1 cellular context compared by ENCODE assay signal in the genomic region with DNA sequence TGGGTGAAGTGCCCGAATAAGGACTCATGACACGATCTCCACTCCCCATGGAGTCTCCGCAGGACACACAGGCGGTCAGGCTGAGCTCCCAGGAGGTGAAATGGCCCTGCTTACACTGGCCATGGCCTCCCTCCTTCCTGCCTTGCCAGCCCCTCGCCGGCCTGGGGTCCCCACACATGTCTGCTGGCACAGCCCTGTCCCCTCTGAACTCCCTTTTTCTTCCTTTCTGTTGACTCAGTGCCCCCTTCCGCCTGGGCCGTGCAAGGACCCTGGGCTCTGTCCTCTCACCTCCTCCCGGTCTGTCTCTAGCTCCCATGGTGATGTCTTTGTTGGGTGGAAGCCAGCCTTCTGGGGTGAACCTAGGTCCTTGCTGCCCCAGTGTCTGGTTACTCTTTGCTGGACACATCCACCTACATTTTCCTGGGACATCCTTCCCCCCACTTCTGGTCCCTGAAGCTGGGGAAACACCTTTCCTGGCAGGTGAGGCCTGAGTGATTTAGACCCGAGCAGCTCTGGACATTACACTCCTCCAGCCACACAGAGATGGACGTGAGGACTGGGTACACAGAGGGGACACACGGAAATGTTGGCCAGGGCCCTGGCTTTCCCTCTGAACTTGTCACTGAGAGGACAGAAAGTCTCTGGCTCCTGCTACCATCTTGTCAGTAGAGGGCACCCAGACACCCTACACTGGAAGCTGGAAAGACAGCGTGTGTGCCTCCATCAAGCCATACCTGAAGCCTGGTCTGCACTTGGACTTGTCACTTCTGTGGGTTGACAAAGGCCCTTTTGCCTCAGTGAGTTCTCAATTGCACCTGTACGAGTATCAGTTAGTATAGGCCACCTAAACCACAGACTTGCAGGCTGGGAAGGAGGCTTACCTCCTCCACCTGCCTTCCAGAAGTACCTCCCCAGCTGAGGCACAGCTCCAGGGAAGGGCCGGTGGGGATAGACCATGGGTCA.
A peak's percentile ranks its signal among the peaks of the same experiment; 100 is the strongest.
TF ChIP-seq lines count a peak whose summit lies in the region.

No MANE protein-coding gene starts in this region.

TF ChIP-seq in HEK293, 187 proteins besides CTCF, POLR2A, EP300 and RAD21 (continued from another document):
- TF ChIP-seq, protein P1, sequence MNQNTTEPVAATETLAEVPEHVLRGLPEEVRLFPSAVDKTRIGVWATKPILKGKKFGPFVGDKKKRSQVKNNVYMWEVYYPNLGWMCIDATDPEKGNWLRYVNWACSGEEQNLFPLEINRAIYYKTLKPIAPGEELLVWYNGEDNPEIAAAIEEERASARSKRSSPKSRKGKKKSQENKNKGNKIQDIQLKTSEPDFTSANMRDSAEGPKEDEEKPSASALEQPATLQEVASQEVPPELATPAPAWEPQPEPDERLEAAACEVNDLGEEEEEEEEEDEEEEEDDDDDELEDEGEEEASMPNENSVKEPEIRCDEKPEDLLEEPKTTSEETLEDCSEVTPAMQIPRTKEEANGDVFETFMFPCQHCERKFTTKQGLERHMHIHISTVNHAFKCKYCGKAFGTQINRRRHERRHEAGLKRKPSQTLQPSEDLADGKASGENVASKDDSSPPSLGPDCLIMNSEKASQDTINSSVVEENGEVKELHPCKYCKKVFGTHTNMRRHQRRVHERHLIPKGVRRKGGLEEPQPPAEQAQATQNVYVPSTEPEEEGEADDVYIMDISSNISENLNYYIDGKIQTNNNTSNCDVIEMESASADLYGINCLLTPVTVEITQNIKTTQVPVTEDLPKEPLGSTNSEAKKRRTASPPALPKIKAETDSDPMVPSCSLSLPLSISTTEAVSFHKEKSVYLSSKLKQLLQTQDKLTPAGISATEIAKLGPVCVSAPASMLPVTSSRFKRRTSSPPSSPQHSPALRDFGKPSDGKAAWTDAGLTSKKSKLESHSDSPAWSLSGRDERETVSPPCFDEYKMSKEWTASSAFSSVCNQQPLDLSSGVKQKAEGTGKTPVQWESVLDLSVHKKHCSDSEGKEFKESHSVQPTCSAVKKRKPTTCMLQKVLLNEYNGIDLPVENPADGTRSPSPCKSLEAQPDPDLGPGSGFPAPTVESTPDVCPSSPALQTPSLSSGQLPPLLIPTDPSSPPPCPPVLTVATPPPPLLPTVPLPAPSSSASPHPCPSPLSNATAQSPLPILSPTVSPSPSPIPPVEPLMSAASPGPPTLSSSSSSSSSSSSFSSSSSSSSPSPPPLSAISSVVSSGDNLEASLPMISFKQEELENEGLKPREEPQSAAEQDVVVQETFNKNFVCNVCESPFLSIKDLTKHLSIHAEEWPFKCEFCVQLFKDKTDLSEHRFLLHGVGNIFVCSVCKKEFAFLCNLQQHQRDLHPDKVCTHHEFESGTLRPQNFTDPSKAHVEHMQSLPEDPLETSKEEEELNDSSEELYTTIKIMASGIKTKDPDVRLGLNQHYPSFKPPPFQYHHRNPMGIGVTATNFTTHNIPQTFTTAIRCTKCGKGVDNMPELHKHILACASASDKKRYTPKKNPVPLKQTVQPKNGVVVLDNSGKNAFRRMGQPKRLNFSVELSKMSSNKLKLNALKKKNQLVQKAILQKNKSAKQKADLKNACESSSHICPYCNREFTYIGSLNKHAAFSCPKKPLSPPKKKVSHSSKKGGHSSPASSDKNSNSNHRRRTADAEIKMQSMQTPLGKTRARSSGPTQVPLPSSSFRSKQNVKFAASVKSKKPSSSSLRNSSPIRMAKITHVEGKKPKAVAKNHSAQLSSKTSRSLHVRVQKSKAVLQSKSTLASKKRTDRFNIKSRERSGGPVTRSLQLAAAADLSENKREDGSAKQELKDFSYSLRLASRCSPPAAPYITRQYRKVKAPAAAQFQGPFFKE (tag by site-specific recombination; IDR thresholded peaks at IDR 0.05; ENCODE audit: borderline replicate concordance) = no peak
- TF ChIP-seq ZNF394 (tag by site-specific recombination; IDR thresholded peaks at IDR 0.05; ENCODE audit: borderline replicate concordance) (no peak), ZNF654 (tag by site-specific recombination; IDR thresholded peaks at IDR 0.05; ENCODE audit: low read depth) (peak; percentile 6; the same call in 1 of the 2 replicates), PRDM1 (tag by site-specific recombination; IDR thresholded peaks at IDR 0.05) (no peak), ZNF776 (tag by site-specific recombination; IDR thresholded peaks at IDR 0.05; ENCODE audit: borderline replicate concordance) (no peak)
